Comparison of ENCODE assay signal across 12 cellular contexts in genomic region chr5:32168460-32169033, GRCh38. TPM values are rescaled to one million over a fixed set of nuclear protein-coding genes. Genes with fewer than 3 reads are reported as not detected.
DNase-seq lines count a peak whose midpoint lies in the region; ATAC-seq and TF ChIP-seq lines count a peak whose summit lies in the region.
"Had no signal": no experiment of that assay in that cellular context is flagged by ENCODE, and none has a peak within 500 bp of the region (broad histone marks: within the 10 kb centered on the region; RNA-seq: fewer than 3 reads in every experiment).

No MANE protein-coding gene starts in this region.

- ATAC-seq in heart left ventricle: peak; percentile 31 to 79 (median 67)
- no peak for ATAC-seq in GM19035 (IDR thresholded peaks at IDR 0.05; ENCODE audit: unreplicated experiment)
- no peak for ATAC-seq in HG03039 (IDR thresholded peaks at IDR 0.05; ENCODE audit: unreplicated experiment)

- peaks cover 53% of the 10 kb centered on the region for H3K4me1 ChIP-seq in Loucy (ENCODE audit: insufficient read depth, low read length, poor library complexity, severe bottlenecking)
- peaks cover 72% of the 10 kb centered on the region for H3K4me1 ChIP-seq in adipocyte (ENCODE audit: control insufficient read depth, insufficient read depth, low read length)
- H3K4me1 ChIP-seq in heart left ventricle: peaks cover 8 to 87% (median 74%) of the 10 kb centered on the region in 12 donors
- peaks cover 25 to 30% (median 27%) of the 10 kb centered on the region in 3 donors for H3K4me1 ChIP-seq in skeletal muscle tissue (ENCODE audit: control insufficient read depth in 3 of 3, insufficient read depth in 3 of 3, low read length in 3 of 3)

- H3K9ac ChIP-seq in Loucy (ENCODE audit: low read depth, low read length, poor library complexity, severe bottlenecking): no peak overlapping the region
- peak overlapping the region; percentile 61 for H3K9ac ChIP-seq in adipocyte (ENCODE audit: low read length)
- H3K9ac ChIP-seq in skeletal muscle tissue (ENCODE audit: low read depth in 1 of 3, low read length in 3 of 3): peak overlapping the region in 1 of 3 donors; percentile 0

- no peak overlapping the region for H2AFZ ChIP-seq in Loucy (ENCODE audit: low read length)

- H3K4me2 ChIP-seq in Loucy (ENCODE audit: low read depth, low read length, poor library complexity, severe bottlenecking): peak overlapping the region; percentile 83

- H4K20me1 ChIP-seq in Loucy (ENCODE audit: insufficient read depth, low read length, poor library complexity, severe bottlenecking): peaks cover 86% of the 10 kb centered on the region

- no peaks in the 10 kb centered on the region for H3K27me3 ChIP-seq in Loucy (ENCODE audit: insufficient read depth, low read length, poor library complexity, severe bottlenecking)
- H3K27me3 ChIP-seq in adipocyte (replicated peaks; ENCODE audit: control insufficient read depth, insufficient read depth, low read length): no peaks in the 10 kb centered on the region
- H3K27me3 ChIP-seq in heart left ventricle: no peaks in the 10 kb centered on the region
- H3K27me3 ChIP-seq in skeletal muscle tissue (ENCODE audit: control insufficient read depth in 3 of 3, insufficient read depth in 3 of 3, low read length in 3 of 3): no peaks in the 10 kb centered on the region

- no peak for DNase-seq in adipocyte (ENCODE audit: low read depth)
- no peak for DNase-seq in heart left ventricle
- DNase-seq in stimulated activated CD4-positive, alpha-beta T cell treated with anti-CD3 and anti-CD28 coated beads, Interleukin-4, amount 100 ng/mL, for 1 hour: no peak
- DNase-seq: HCEC 1CT, KBM-7, NCI-H1417 treated with DMSO at 0.1 percent for 48 hours, small intestine had no signal

- TF ChIP-seq POLR2A in heart left ventricle (IDR thresholded peaks at IDR 0.05): no peak

- H3K27ac ChIP-seq in heart left ventricle (peak overlapping the region in 10 of 12 donors; percentile 12 to 98 (median 37)), skeletal muscle tissue (ENCODE audit: low read depth, low read length) (peak overlapping the region; percentile 23)
- H3K27ac ChIP-seq: epithelial cell of prostate had no signal

- peaks cover 24% of the 10 kb centered on the region; the same call in 1 of the 2 replicates for H3K36me3 ChIP-seq in Loucy (ENCODE audit: insufficient read depth, low read length)
- peaks cover 53% of the 10 kb centered on the region for H3K36me3 ChIP-seq in adipocyte (ENCODE audit: control insufficient read depth, insufficient read depth, low read length, severe bottlenecking)
- H3K36me3 ChIP-seq in heart left ventricle: peaks cover 0 to 58% (median 52%) of the 10 kb centered on the region in 9 donors
- peaks cover 0 to 13% (median 12%) of the 10 kb centered on the region in 3 donors for H3K36me3 ChIP-seq in skeletal muscle tissue (ENCODE audit: control insufficient read depth in 3 of 3, insufficient read depth in 3 of 3, low read length in 3 of 3)

- 75 to 81% (median 79%) methylated on average over 9 of the region's 9 CpGs for WGBS in heart left ventricle, 4 donors

- no peak for TF ChIP-seq CTCF in Loucy (conservative IDR thresholded peaks at IDR 0.05; ENCODE audit: low read length)
- no peak for TF ChIP-seq CTCF in heart left ventricle (IDR thresholded peaks at IDR 0.05)

- H3K4me3 ChIP-seq in Loucy (ENCODE audit: low read length, poor library complexity, severe bottlenecking) (peak overlapping the region; percentile 98), adipocyte (ENCODE audit: low read length) (peak overlapping the region; percentile 21), heart left ventricle (no peak overlapping the region), skeletal muscle tissue (ENCODE audit: low read length in 3 of 3) (no peak overlapping the region)

- H3K79me2 ChIP-seq in Loucy (ENCODE audit: insufficient read depth, low read length): peaks cover 98% of the 10 kb centered on the region

- intact Hi-C loops in heart left ventricle (cut with DNase I): no loop called here

- H3F3A ChIP-seq in Loucy (ENCODE audit: low read depth): no peaks in the 10 kb centered on the region

- H3K9me2 ChIP-seq in Loucy (replicated peaks; ENCODE audit: low read depth, low read length): no peaks in the 10 kb centered on the region

- no peaks in the 10 kb centered on the region for H3K9me3 ChIP-seq in Loucy (ENCODE audit: insufficient read depth, low read depth, low read length)
- no peaks in the 10 kb centered on the region for H3K9me3 ChIP-seq in adipocyte (ENCODE audit: control insufficient read depth, low read length)
- H3K9me3 ChIP-seq in heart left ventricle: no peaks in the 10 kb centered on the region
- H3K9me3 ChIP-seq in skeletal muscle tissue (ENCODE audit: control insufficient read depth in 3 of 3, low read length in 3 of 3): no peaks in the 10 kb centered on the region

RNA-seq across cellular contexts. Expression of gene GOLPH3, which starts 5.6 kb away (rescaled TPM):
- 10 to 100 TPM; 34.4 to 73.4 (median 50.1) TPM for total RNA-seq in heart left ventricle
- 10 to 100 TPM; 20.3 to 44.0 TPM for polyA plus RNA-seq in heart left ventricle
- 50.6 TPM for total RNA-seq in skeletal muscle tissue

Comparison
In these comparisons a context has a peak if more than half of its experiments do, and no peak if none do; other contexts are left out.
1. H3K4me3 ChIP-seq: peak in Loucy (single experiment) and adipocyte (single experiment); none in heart left ventricle (0 of 12) and skeletal muscle tissue (0 of 3).
2. ATAC-seq: peak in heart left ventricle (4 of 4); none in GM19035 (single experiment) and HG03039 (single experiment).